In genomic region chr2:99066075-99066557, GRCh38 we compare ENCODE assay signal across 8 cellular contexts.
DNase-seq lines count a peak whose midpoint lies in the region; ATAC-seq, FAIRE-seq and TF ChIP-seq lines count a peak whose summit lies in the region.

No MANE protein-coding gene starts in this region.

- FAIRE-seq in K562 (lab: Jason Lieb, UNC): peak; percentile 52

- no peak overlapping the region for H3K9ac ChIP-seq in K562 (ENCODE audit: insufficient read depth in 1 of 2, low read depth in 2 of 2, low read length in 2 of 2)

- CTCF ChIA-PET in K562 (lab: Yijun Ruan, JAX; ENCODE audit: low intra/inter-chr PET ratio): interaction anchor here (1.0 kb wide), 1 partner anchor 416 kb away, joined by 3 read pairs; no protein-coding TSS in a partner anchor

- no peak for TF ChIP-seq EP300 in K562 (IDR thresholded peaks at IDR 0.05; ENCODE audit: low read length)

- H3K9me3 ChIP-seq in K562 (replicated peaks; ENCODE audit: control insufficient read depth, insufficient read depth, low read depth, low read length) (no peaks in the 10 kb centered on the region), thoracic aorta (no peaks in the 10 kb centered on the region)

- no peak overlapping the region for H3K4me2 ChIP-seq in K562 (ENCODE audit: insufficient read depth, low read length)

- POLR2A ChIA-PET in K562 (lab: Yijun Ruan, JAX): no interaction called here

- peak overlapping the region; percentile 38; the same call in 1 of the 2 replicates for H2AFZ ChIP-seq in K562 (ENCODE audit: low read depth, low read length)

- H3K79me2 ChIP-seq in K562 (ENCODE audit: control insufficient read depth, insufficient read depth, low read length): no peaks in the 10 kb centered on the region

- H3K27ac ChIP-seq in K562 (ENCODE audit: extremely low read depth, low read depth, low read length) (no peak overlapping the region), thoracic aorta (no peak overlapping the region)

- in situ Hi-C loops in K562 (cut with MboI): no loop called here

- H3K36me3 ChIP-seq in K562 (ENCODE audit: control insufficient read depth, insufficient read depth, low read length): no peaks in the 10 kb centered on the region
- H3K36me3 ChIP-seq in thoracic aorta: no peaks in the 10 kb centered on the region

- BruUV-seq in K562 (replicated peaks; lab: Mats Ljungman, UMichigan): no TSS peak

- no peaks in the 10 kb centered on the region for H4K20me1 ChIP-seq in K562 (replicated peaks; ENCODE audit: control insufficient read depth, insufficient read depth, low read length)

- ATAC-seq in GM19455 (IDR thresholded peaks at IDR 0.05; ENCODE audit: unreplicated experiment) (peak; percentile 55), HG03432 (IDR thresholded peaks at IDR 0.05; ENCODE audit: unreplicated experiment) (peak; percentile 59), K562 (peak; percentile 69), thoracic aorta (ENCODE audit: insufficient number of reproducible peaks, low FRiP score, low read depth) (no peak)

- TF ChIP-seq POLR2A in K562 (conservative IDR thresholded peaks at IDR 0.05): no peak

- no peaks in the 10 kb centered on the region for H3K4me1 ChIP-seq in K562 (replicated peaks in 1 of 2; ENCODE audit: control insufficient read depth in 2 of 2, insufficient read depth in 2 of 2, low read length in 2 of 2)
- H3K4me1 ChIP-seq in thoracic aorta (ENCODE audit: control insufficient read depth in 1 of 2, low read depth in 2 of 2): no peaks in the 10 kb centered on the region

- no peak overlapping the region for H3K4me3 ChIP-seq in K562
- peak overlapping the region; percentile 27 for H3K4me3 ChIP-seq in thoracic aorta

- peak in 1 of 2 experiments; percentile 73; a peak in 3 of 4 replicates for TF ChIP-seq RAD21 in K562 (CRISPR knock-in tag; conservative IDR thresholded peaks at IDR 0.05 in 1 of 2, IDR thresholded peaks at IDR 0.05 in 1 of 2)

- peak; percentile 32 to 59 (median 44); a peak in 4 of 6 replicates for TF ChIP-seq CTCF in K562 (IDR thresholded peaks at IDR 0.05 in 2 of 3, conservative IDR thresholded peaks at IDR 0.05 in 1 of 3; ENCODE audit: insufficient read depth in 2 of 3, low read depth in 1 of 3, low read length in 3 of 3)
- TF ChIP-seq CTCF in thoracic aorta (IDR thresholded peaks at IDR 0.05): no peak

- H3K9me1 ChIP-seq in K562 (ENCODE audit: control insufficient read depth, insufficient read depth, low read length): no peaks in the 10 kb centered on the region

- H3K27me3 ChIP-seq in K562 (ENCODE audit: control insufficient read depth in 2 of 2, insufficient read depth in 2 of 2, low read length in 2 of 2) (no peaks in the 10 kb centered on the region), thoracic aorta (replicated peaks; ENCODE audit: insufficient read depth) (no peaks in the 10 kb centered on the region)

- DNase-seq in DMS53 (lab: John Stamatoyannopoulos, UW) (peak; percentile 97), NCI-H345 (lab: John Stamatoyannopoulos, UW) (peak; percentile 75), K562 (ENCODE audit: extremely low read depth in 1 of 4, low spot score in 3 of 4) (peak; percentile 6 to 27 (median 10)), iris pigment epithelial cell (ENCODE audit: low read depth) (peak; percentile 52), thoracic aorta (ENCODE audit: low spot score) (no peak)
- no peak for DNase-seq in stimulated activated CD4-positive, alpha-beta T cell treated with anti-CD3 and anti-CD28 coated beads, Interleukin-15, amount 100 ng/mL, for 24 hours

- WGBS in K562 (ENCODE audit: insufficient coverage, low coverage, missing lambda C conversion rate): 0% methylated on average over 1 of the region's 1 CpG

- intact Hi-C loops in K562 (cut with micrococcal nuclease): loop anchor here (2.0 to 5.0 kb wide), 2 partner anchors 194 to 417 kb away; no protein-coding TSS in a partner anchor

TF ChIP-seq in K562, 482 proteins besides CTCF, POLR2A, EP300 and RAD21:
- TF ChIP-seq ZNF583 (CRISPR knock-in tag; IDR thresholded peaks at IDR 0.05): no peak
- TF ChIP-seq MLX (CRISPR knock-in tag; conservative IDR thresholded peaks at IDR 0.05): no peak
- TF ChIP-seq SMC3 (conservative IDR thresholded peaks at IDR 0.05; ENCODE audit: insufficient read depth, low read depth, low read length): peak; percentile 38; the same call in 1 of the 2 replicates
- no peak for TF ChIP-seq EHMT2 (IDR thresholded peaks at IDR 0.05)
- TF ChIP-seq DEAF1 (CRISPR knock-in tag; IDR thresholded peaks at IDR 0.05): 0 out of 2 replicates have a peak, but pooled peaks have one; percentile 11
- TF ChIP-seq DACH1 (IDR thresholded peaks at IDR 0.05; ENCODE audit: partially characterized antibody): peak; percentile 11
- TF ChIP-seq ZNF512 (tag; IDR thresholded peaks at IDR 0.05): 0 out of 2 replicates have a peak, but pooled peaks have one; percentile 2
- no peak for TF ChIP-seq PYGO2 (tag; IDR thresholded peaks at IDR 0.05)
- no peak for TF ChIP-seq L3MBTL2 (IDR thresholded peaks at IDR 0.05)
- peak; percentile 80; the same call in 1 of the 2 replicates for TF ChIP-seq ZNF79 (CRISPR knock-in tag; IDR thresholded peaks at IDR 0.05; ENCODE audit: low read depth)
TF ChIP-seq in K562: peak in this region for 5.

Comparison
In these comparisons a context has a peak if more than half of its experiments do, and no peak if none do; other contexts are left out.
1. DNase-seq: peak in DMS53 (single experiment), NCI-H345 (single experiment), K562 (4 of 4) and iris pigment epithelial cell (single experiment); none in thoracic aorta (single experiment) and stimulated activated CD4-positive, alpha-beta T cell treated with anti-CD3 and anti-CD28 coated beads, Interleukin-15, amount 100 ng/mL, for 24 hours (single experiment).